In the genomic region with DNA sequence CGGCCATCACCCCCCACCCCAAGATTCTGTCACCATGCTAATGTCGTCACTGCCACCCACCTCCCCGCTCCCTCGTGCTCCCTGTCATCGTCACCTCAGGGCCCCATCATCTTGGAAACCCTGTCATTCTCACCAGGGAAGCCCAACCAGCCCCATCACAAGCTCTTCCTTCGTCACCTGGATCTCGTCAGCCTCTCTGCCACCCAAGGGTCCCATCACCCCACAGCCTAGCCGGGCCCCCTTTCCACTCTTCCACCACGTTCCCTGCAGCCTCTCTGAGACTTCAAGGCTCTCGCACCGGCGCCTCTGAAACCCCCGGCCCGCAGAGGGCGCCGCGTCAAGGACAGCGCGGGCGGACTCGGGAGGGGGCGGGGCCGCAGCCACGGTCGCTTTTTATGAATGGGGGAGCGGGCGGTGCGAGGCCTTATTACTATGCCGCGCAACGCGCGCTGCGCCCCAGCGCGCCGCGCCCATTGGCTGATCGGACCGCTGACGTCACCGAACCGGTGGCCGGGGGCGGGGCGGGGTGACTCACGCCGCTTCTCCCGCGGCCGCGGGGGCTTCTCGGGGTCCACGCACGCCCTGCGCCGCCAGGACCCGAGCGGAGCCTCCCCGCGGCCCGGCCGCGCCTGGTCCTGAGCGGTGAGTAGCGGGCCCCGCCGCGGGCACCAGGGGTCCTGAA, we compare ENCODE assay signal across 1 cellular context.
TF ChIP-seq lines count a peak whose summit lies in the region.

A gene with protein sequence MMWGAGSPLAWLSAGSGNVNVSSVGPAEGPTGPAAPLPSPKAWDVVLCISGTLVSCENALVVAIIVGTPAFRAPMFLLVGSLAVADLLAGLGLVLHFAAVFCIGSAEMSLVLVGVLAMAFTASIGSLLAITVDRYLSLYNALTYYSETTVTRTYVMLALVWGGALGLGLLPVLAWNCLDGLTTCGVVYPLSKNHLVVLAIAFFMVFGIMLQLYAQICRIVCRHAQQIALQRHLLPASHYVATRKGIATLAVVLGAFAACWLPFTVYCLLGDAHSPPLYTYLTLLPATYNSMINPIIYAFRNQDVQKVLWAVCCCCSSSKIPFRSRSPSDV (plus strand): TSS at position 527 of the 682 bp plus-strand sequence. CDS start 1,177 bp downstream, outside the sequence.

TF ChIP-seq in K562, 482 proteins besides CTCF, POLR2A, EP300 and RAD21 (continued from another document and continues in another):
- TF ChIP-seq, protein P1, sequence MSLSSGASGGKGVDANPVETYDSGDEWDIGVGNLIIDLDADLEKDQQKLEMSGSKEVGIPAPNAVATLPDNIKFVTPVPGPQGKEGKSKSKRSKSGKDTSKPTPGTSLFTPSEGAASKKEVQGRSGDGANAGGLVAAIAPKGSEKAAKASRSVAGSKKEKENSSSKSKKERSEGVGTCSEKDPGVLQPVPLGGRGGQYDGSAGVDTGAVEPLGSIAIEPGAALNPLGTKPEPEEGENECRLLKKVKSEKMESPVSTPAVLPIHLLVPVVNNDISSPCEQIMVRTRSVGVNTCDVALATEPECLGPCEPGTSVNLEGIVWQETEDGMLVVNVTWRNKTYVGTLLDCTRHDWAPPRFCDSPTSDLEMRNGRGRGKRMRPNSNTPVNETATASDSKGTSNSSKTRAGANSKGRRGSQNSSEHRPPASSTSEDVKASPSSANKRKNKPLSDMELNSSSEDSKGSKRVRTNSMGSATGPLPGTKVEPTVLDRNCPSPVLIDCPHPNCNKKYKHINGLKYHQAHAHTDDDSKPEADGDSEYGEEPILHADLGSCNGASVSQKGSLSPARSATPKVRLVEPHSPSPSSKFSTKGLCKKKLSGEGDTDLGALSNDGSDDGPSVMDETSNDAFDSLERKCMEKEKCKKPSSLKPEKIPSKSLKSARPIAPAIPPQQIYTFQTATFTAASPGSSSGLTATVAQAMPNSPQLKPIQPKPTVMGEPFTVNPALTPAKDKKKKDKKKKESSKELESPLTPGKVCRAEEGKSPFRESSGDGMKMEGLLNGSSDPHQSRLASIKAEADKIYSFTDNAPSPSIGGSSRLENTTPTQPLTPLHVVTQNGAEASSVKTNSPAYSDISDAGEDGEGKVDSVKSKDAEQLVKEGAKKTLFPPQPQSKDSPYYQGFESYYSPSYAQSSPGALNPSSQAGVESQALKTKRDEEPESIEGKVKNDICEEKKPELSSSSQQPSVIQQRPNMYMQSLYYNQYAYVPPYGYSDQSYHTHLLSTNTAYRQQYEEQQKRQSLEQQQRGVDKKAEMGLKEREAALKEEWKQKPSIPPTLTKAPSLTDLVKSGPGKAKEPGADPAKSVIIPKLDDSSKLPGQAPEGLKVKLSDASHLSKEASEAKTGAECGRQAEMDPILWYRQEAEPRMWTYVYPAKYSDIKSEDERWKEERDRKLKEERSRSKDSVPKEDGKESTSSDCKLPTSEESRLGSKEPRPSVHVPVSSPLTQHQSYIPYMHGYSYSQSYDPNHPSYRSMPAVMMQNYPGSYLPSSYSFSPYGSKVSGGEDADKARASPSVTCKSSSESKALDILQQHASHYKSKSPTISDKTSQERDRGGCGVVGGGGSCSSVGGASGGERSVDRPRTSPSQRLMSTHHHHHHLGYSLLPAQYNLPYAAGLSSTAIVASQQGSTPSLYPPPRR (CRISPR knock-in tag; IDR thresholded peaks at IDR 0.05; ENCODE audit: borderline replicate concordance), result no peak
- no peak for TF ChIP-seq ZNF134 (CRISPR knock-in tag; conservative IDR thresholded peaks at IDR 0.05)
- TF ChIP-seq, protein P2, sequence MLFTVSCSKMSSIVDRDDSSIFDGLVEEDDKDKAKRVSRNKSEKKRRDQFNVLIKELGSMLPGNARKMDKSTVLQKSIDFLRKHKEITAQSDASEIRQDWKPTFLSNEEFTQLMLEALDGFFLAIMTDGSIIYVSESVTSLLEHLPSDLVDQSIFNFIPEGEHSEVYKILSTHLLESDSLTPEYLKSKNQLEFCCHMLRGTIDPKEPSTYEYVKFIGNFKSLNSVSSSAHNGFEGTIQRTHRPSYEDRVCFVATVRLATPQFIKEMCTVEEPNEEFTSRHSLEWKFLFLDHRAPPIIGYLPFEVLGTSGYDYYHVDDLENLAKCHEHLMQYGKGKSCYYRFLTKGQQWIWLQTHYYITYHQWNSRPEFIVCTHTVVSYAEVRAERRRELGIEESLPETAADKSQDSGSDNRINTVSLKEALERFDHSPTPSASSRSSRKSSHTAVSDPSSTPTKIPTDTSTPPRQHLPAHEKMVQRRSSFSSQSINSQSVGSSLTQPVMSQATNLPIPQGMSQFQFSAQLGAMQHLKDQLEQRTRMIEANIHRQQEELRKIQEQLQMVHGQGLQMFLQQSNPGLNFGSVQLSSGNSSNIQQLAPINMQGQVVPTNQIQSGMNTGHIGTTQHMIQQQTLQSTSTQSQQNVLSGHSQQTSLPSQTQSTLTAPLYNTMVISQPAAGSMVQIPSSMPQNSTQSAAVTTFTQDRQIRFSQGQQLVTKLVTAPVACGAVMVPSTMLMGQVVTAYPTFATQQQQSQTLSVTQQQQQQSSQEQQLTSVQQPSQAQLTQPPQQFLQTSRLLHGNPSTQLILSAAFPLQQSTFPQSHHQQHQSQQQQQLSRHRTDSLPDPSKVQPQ (CRISPR knock-in tag; IDR thresholded peaks at IDR 0.05; ENCODE audit: borderline replicate concordance), result no peak
- peak; percentile 30 to 68; a peak in 2 of 4 replicates for TF ChIP-seq ARNT (IDR thresholded peaks at IDR 0.05)
- no peak; the same call in 1 of the 2 replicates for TF ChIP-seq GABPB1 (CRISPR knock-in tag; IDR thresholded peaks at IDR 0.05)
- TF ChIP-seq PURB (CRISPR knock-in tag; IDR thresholded peaks at IDR 0.05; ENCODE audit: low read depth), result no peak
- TF ChIP-seq, protein P3, sequence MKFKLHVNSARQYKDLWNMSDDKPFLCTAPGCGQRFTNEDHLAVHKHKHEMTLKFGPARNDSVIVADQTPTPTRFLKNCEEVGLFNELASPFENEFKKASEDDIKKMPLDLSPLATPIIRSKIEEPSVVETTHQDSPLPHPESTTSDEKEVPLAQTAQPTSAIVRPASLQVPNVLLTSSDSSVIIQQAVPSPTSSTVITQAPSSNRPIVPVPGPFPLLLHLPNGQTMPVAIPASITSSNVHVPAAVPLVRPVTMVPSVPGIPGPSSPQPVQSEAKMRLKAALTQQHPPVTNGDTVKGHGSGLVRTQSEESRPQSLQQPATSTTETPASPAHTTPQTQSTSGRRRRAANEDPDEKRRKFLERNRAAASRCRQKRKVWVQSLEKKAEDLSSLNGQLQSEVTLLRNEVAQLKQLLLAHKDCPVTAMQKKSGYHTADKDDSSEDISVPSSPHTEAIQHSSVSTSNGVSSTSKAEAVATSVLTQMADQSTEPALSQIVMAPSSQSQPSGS (CRISPR knock-in tag; IDR thresholded peaks at IDR 0.05), result peak; percentile 66; the same call in 1 of the 2 replicates
- peak in 2 of 3 experiments; percentile 40 to 78 for TF ChIP-seq YY1 (IDR thresholded peaks at IDR 0.05; ENCODE audit: borderline replicate concordance in 1 of 3, control insufficient read depth in 1 of 3, extremely low read depth in 1 of 3, insufficient read depth in 3 of 3, insufficient read length in 1 of 3, insufficient replicate concordance in 2 of 3, low read depth in 1 of 3, low read length in 2 of 3)
- no peak for TF ChIP-seq HMG20A (CRISPR knock-in tag; conservative IDR thresholded peaks at IDR 0.05)
- no peak for TF ChIP-seq ZNF785 (CRISPR knock-in tag; IDR thresholded peaks at IDR 0.05)
- no peak for TF ChIP-seq ZNF197 (CRISPR knock-in tag; IDR thresholded peaks at IDR 0.05; ENCODE audit: low read depth)
- TF ChIP-seq ZNF764 (CRISPR knock-in tag; IDR thresholded peaks at IDR 0.05; ENCODE audit: low read depth), result no peak
- TF ChIP-seq, protein P4, sequence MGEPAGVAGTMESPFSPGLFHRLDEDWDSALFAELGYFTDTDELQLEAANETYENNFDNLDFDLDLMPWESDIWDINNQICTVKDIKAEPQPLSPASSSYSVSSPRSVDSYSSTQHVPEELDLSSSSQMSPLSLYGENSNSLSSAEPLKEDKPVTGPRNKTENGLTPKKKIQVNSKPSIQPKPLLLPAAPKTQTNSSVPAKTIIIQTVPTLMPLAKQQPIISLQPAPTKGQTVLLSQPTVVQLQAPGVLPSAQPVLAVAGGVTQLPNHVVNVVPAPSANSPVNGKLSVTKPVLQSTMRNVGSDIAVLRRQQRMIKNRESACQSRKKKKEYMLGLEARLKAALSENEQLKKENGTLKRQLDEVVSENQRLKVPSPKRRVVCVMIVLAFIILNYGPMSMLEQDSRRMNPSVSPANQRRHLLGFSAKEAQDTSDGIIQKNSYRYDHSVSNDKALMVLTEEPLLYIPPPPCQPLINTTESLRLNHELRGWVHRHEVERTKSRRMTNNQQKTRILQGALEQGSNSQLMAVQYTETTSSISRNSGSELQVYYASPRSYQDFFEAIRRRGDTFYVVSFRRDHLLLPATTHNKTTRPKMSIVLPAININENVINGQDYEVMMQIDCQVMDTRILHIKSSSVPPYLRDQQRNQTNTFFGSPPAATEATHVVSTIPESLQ (CRISPR knock-in tag; IDR thresholded peaks at IDR 0.05), result peak; percentile 47; the same call in 1 of the 2 replicates
- TF ChIP-seq MXI1 (IDR thresholded peaks at IDR 0.05; ENCODE audit: low read depth, low read length), result no peak
- TF ChIP-seq TSC22D4 (tag; IDR thresholded peaks at IDR 0.05), result no peak
- TF ChIP-seq, protein P5, sequence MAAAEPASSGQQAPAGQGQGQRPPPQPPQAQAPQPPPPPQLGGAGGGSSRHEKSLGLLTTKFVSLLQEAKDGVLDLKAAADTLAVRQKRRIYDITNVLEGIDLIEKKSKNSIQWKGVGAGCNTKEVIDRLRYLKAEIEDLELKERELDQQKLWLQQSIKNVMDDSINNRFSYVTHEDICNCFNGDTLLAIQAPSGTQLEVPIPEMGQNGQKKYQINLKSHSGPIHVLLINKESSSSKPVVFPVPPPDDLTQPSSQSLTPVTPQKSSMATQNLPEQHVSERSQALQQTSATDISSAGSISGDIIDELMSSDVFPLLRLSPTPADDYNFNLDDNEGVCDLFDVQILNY (CRISPR knock-in tag; IDR thresholded peaks at IDR 0.05), result no peak
- TF ChIP-seq ESRRA (IDR thresholded peaks at IDR 0.05; ENCODE audit: borderline replicate concordance, low read depth), result peak; percentile 99
- no peak for TF ChIP-seq SIRT6 (IDR thresholded peaks at IDR 0.05; ENCODE audit: low read depth, low read length)
- no peak for TF ChIP-seq ESRRB (CRISPR knock-in tag; IDR thresholded peaks at IDR 0.05; ENCODE audit: borderline replicate concordance)
- TF ChIP-seq, protein P6, sequence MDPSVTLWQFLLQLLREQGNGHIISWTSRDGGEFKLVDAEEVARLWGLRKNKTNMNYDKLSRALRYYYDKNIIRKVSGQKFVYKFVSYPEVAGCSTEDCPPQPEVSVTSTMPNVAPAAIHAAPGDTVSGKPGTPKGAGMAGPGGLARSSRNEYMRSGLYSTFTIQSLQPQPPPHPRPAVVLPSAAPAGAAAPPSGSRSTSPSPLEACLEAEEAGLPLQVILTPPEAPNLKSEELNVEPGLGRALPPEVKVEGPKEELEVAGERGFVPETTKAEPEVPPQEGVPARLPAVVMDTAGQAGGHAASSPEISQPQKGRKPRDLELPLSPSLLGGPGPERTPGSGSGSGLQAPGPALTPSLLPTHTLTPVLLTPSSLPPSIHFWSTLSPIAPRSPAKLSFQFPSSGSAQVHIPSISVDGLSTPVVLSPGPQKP (CRISPR knock-in tag; IDR thresholded peaks at IDR 0.05), result 0 out of 2 replicates have a peak, but pooled peaks have one; percentile 69
- TF ChIP-seq TCF7 (IDR thresholded peaks at IDR 0.05; ENCODE audit: borderline replicate concordance), result peak; percentile 19; the same call in 1 of the 2 replicates
- peak; percentile 53; the same call in 1 of the 2 replicates for TF ChIP-seq SMARCC2 (IDR thresholded peaks at IDR 0.05; ENCODE audit: low read depth)
- TF ChIP-seq CBX1 (IDR thresholded peaks at IDR 0.05; ENCODE audit: low read depth), result peak; percentile 24; the same call in 1 of the 2 replicates
- no peak for TF ChIP-seq SLC30A9 (CRISPR knock-in tag; IDR thresholded peaks at IDR 0.05)
- TF ChIP-seq BRF1 (IDR thresholded peaks at IDR 0.05; ENCODE audit: borderline replicate concordance, extremely low read depth, insufficient read length), result no peak
- TF ChIP-seq, protein P7, sequence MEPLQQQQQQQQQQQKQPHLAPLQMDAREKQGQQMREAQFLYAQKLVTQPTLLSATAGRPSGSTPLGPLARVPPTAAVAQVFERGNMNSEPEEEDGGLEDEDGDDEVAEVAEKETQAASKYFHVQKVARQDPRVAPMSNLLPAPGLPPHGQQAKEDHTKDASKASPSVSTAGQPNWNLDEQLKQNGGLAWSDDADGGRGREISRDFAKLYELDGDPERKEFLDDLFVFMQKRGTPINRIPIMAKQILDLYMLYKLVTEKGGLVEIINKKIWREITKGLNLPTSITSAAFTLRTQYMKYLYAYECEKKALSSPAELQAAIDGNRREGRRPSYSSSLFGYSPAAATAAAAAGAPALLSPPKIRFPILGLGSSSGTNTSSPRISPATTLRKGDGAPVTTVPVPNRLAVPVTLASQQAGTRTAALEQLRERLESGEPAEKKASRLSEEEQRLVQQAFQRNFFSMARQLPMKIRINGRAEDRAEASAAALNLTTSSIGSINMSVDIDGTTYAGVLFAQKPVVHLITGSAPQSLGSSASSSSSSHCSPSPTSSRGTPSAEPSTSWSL (CRISPR knock-in tag; IDR thresholded peaks at IDR 0.05; ENCODE audit: borderline replicate concordance), result no peak
- TF ChIP-seq DNMT1 (IDR thresholded peaks at IDR 0.05), result 0 out of 2 replicates have a peak, but pooled peaks have one; percentile 30
- 0 out of 2 replicates have a peak, but pooled peaks have one; percentile 23 for TF ChIP-seq TARDBP (IDR thresholded peaks at IDR 0.05)
- TF ChIP-seq CBX5 (IDR thresholded peaks at IDR 0.05; ENCODE audit: borderline replicate concordance, low read depth), result no peak
- peak; percentile 25; the same call in 1 of the 2 replicates for TF ChIP-seq SMARCA4 (IDR thresholded peaks at IDR 0.05)
- TF ChIP-seq XRCC4 (IDR thresholded peaks at IDR 0.05; ENCODE audit: extremely low read depth, insufficient read depth, insufficient read length), result no peak
- TF ChIP-seq DPF2 (IDR thresholded peaks at IDR 0.05), result no peak
- TF ChIP-seq, protein P8, sequence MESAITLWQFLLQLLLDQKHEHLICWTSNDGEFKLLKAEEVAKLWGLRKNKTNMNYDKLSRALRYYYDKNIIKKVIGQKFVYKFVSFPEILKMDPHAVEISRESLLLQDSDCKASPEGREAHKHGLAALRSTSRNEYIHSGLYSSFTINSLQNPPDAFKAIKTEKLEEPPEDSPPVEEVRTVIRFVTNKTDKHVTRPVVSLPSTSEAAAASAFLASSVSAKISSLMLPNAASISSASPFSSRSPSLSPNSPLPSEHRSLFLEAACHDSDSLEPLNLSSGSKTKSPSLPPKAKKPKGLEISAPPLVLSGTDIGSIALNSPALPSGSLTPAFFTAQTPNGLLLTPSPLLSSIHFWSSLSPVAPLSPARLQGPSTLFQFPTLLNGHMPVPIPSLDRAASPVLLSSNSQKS (CRISPR knock-in tag; IDR thresholded peaks at IDR 0.05), result no peak
- TF ChIP-seq DMBX1 (CRISPR knock-in tag; IDR thresholded peaks at IDR 0.05; ENCODE audit: borderline replicate concordance), result 0 out of 2 replicates have a peak, but pooled peaks have one; percentile 43
- TF ChIP-seq SMARCB1 (IDR thresholded peaks at IDR 0.05; ENCODE audit: insufficient read length, low read depth), result no peak
- peak; percentile 82 for TF ChIP-seq RBFOX2 (IDR thresholded peaks at IDR 0.05; ENCODE audit: low read depth, low read length)
- peak in 1 of 2 experiments; percentile 12; a peak in 1 of 4 replicates for TF ChIP-seq TBL1XR1 (IDR thresholded peaks at IDR 0.05; ENCODE audit: low read length in 2 of 2)
- peak; percentile 85; the same call in 1 of the 2 replicates for TF ChIP-seq PHF8 (IDR thresholded peaks at IDR 0.05; ENCODE audit: borderline replicate concordance, low read length)
- no peak for TF ChIP-seq COPS2 (conservative IDR thresholded peaks at IDR 0.05)
- TF ChIP-seq HMG20B (CRISPR knock-in tag; IDR thresholded peaks at IDR 0.05), result no peak
- peak; percentile 83; the same call in 1 of the 2 replicates for TF ChIP-seq PHF21A (IDR thresholded peaks at IDR 0.05; ENCODE audit: borderline replicate concordance, low read depth)
- no peak; the same call in 1 of the 2 replicates for TF ChIP-seq ZBTB1 (CRISPR knock-in tag; IDR thresholded peaks at IDR 0.05; ENCODE audit: borderline replicate concordance, low read depth)
- TF ChIP-seq NFYB (IDR thresholded peaks at IDR 0.05; ENCODE audit: extremely low read depth, insufficient read length), result peak; percentile 72
